ENCODE assay signal across 8 cellular contexts in the genomic region with DNA sequence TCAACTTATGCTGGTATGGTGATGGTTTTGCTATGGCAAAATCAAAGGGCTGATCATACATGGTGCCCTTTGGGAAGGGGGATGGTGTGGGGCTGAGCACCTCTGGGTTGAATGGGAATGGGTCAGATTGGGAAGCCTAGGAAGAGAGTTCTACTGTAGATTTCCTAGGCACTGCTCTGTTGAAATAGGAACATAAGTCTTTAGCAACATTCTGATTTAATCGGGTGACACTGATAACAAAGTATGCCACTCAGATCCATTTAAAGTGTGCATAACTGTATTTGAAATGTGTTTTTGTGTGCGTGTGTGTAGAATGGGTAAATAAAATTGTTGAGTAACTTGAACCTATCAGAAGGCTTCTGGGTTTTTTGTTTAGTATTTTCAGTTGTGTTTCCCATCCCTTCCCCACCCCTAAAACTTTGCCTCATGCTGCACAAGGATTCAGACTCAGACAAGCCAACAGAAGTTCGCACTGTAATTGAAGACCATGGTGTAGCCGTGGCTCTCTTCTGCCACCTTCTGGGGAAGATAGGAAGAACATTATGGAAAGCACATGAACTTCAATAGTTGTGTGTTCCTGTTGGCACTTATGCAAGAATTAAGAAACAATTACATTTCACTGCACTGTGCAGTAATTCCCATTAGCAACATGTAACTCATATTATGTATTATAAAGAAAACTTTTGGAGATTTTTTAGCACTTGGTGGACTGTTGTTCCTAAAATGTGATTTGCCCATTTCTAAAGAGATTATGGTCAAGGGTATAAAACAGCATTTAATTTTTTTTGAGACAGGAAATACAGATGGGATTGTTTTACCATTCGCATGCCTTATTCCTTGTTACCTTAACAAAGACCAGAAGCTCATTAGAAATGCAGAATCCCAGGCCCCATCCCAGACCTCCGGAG. TPM values are rescaled to one million over a fixed set of nuclear protein-coding genes. Genes with fewer than 3 reads are reported as not detected.
A peak's percentile ranks its signal among the peaks of the same experiment; 100 is the strongest.
DNase-seq lines count a peak whose midpoint lies in the region; ATAC-seq and TF ChIP-seq lines count a peak whose summit lies in the region.

No MANE protein-coding gene starts in this region.

- peaks cover 0 to 13% of the 10 kb centered on the region in 2 donors for H3K4me1 ChIP-seq in lung (ENCODE audit: control insufficient read depth in 2 of 2, insufficient read depth in 2 of 2, low read length in 2 of 2)

- 39 to 50% methylated on average over 6 of the region's 6 CpGs for WGBS in lung, 2 donors

- H3K36me3 ChIP-seq in lung (ENCODE audit: control insufficient read depth in 2 of 2, insufficient read depth in 2 of 2, low read length in 2 of 2) = peaks cover 2 to 5% of the 10 kb centered on the region in 2 donors

- H3K27me3 ChIP-seq in lung (ENCODE audit: control insufficient read depth, insufficient read depth) = no peaks in the 10 kb centered on the region

- no peaks in the 10 kb centered on the region for H3K9me3 ChIP-seq in lung (ENCODE audit: control insufficient read depth in 2 of 2, insufficient read depth in 1 of 2, low read length in 1 of 2)

- in situ Hi-C loops in G401 (cut with HindIII; ENCODE audit: low sequenced_read_pairs) = no loop called here

- H3K4me3 ChIP-seq in lung = no peak overlapping the region

- TF ChIP-seq CTCF in lung (IDR thresholded peaks at IDR 0.05; ENCODE audit: control extremely low read depth, extremely low read depth) = peak; percentile 82

- DNase-seq in G401 (ENCODE audit: low spot score) = peak; percentile 80
- DNase-seq in NCI-H748 treated with DMSO at 0.1 percent for 48 hours (lab: John Stamatoyannopoulos, UW) = peak; percentile 34
- peak; percentile 54 to 56 for DNase-seq in activated CD4-positive, alpha-beta T cell treated with anti-CD3 and anti-CD28 coated beads, Interleukin-2, amount 50 U/mL, for 4 hours
- DNase-seq in dermis microvascular lymphatic vessel endothelial cell (ENCODE audit: low read depth in 2 of 2) = peak; percentile 50 to 71
- DNase-seq in lung (ENCODE audit: low spot score) = peak; percentile 76
- peak; percentile 27 for DNase-seq in stimulated activated CD8-positive, alpha-beta memory T cell treated with anti-CD3 and anti-CD28 coated beads, Interleukin-4, amount 100 ng/mL, for 24 hours (ENCODE audit: low read depth)
- DNase-seq in posterior vena cava (ENCODE audit: low spot score) = no peak

- intact Hi-C loops in posterior vena cava (cut with DNase I) = no loop called here

- peak overlapping the region in 1 of 2 donors; percentile 12 for H3K27ac ChIP-seq in lung (ENCODE audit: low read depth in 1 of 2, low read length in 1 of 2)

- peak; percentile 54 for ATAC-seq in HG03439 (IDR thresholded peaks at IDR 0.05; ENCODE audit: unreplicated experiment)
- peak; percentile 87 for ATAC-seq in lung (ENCODE audit: insufficient read depth, low FRiP score)

RNA-seq across cellular contexts. Expression of a gene that starts 10.9 kb away (rescaled TPM):
- not detected in 2 replicates for total RNA-seq in G401 (2014; rRNA removed; shearing (Covaris generic))
- 0.13 TPM in 1 of 2 replicates, not detected in the other for total RNA-seq in dermis microvascular lymphatic vessel endothelial cell
- total RNA-seq in lung = 1 to 10 TPM; 4.2 to 6.5 TPM
- 1 to 10 TPM; 2.6 to 5.1 TPM for polyA plus RNA-seq in lung
- 1 to 10 TPM in 1 of 2 donors, under 1 TPM in 1; 0.43 to 3.3 TPM for total RNA-seq in posterior vena cava

RNA-seq across cellular contexts. Expression of a gene that starts 24.6 kb away (rescaled TPM):
- 18.8 and 25.6 TPM in 2 replicates for total RNA-seq in G401 (2014; rRNA removed; shearing (Covaris generic))
- total RNA-seq in dermis microvascular lymphatic vessel endothelial cell (0.90 and 1.5 TPM in 2 replicates), lung (10 to 100 TPM; 50.8 to 52.3 TPM), posterior vena cava (10 to 100 TPM; 10.2 to 13.0 TPM)
- polyA plus RNA-seq in lung = 10 to 100 TPM; 19.9 to 28.4 TPM

RNA-seq across cellular contexts. Expression of a gene that starts 26.3 kb away (rescaled TPM):
- not detected in 2 replicates for total RNA-seq in G401 (2014; rRNA removed; shearing (Covaris generic))
- total RNA-seq in dermis microvascular lymphatic vessel endothelial cell = not detected in 2 replicates
- total RNA-seq in lung = 100 to 1,000 TPM; 158 to 203 TPM
- 100 to 1,000 TPM in 1 of 2 donors, 10 to 100 TPM in 1; 21.2 to 213 TPM for polyA plus RNA-seq in lung
- under 1 TPM in 1 of 2 donors, not detected in 1; 0.37 TPM for total RNA-seq in posterior vena cava

RNA-seq across cellular contexts. Expression of a gene that starts 26.7 kb away (rescaled TPM):
- total RNA-seq in G401 (2014; rRNA removed; shearing (Covaris generic)) = 9.6 and 14.9 TPM in 2 replicates
- 5.1 and 5.8 TPM in 2 replicates for total RNA-seq in dermis microvascular lymphatic vessel endothelial cell
- 10 to 100 TPM in 1 of 2 donors, 1 to 10 TPM in 1; 7.1 to 34.4 TPM for total RNA-seq in lung
- 1 to 10 TPM; 3.4 to 3.7 TPM for polyA plus RNA-seq in lung
- total RNA-seq in posterior vena cava = 1 to 10 TPM; 6.6 to 7.0 TPM

RNA-seq across cellular contexts. Expression of a gene that starts 45.2 kb away (rescaled TPM):
- total RNA-seq in G401 (2014; rRNA removed; shearing (Covaris generic)) = not detected in 2 replicates
- total RNA-seq in dermis microvascular lymphatic vessel endothelial cell (not detected in 2 replicates), lung (100 to 1,000 TPM; 123 to 130 TPM), posterior vena cava (not detected)
- polyA plus RNA-seq in lung = 10 to 100 TPM; 27.7 to 59.9 TPM

Comparison
In these comparisons a context has a peak if more than half of its experiments do, and no peak if none do; other contexts are left out.
1. RNA of a gene that starts 26.3 kb away (total RNA-seq): 158 to 203 TPM in lung; 0.37 TPM in posterior vena cava, not detected in G401 and not detected in dermis microvascular lymphatic vessel endothelial cell; every median in the first group is over 100 times any median in the second.